In the genomic region with DNA sequence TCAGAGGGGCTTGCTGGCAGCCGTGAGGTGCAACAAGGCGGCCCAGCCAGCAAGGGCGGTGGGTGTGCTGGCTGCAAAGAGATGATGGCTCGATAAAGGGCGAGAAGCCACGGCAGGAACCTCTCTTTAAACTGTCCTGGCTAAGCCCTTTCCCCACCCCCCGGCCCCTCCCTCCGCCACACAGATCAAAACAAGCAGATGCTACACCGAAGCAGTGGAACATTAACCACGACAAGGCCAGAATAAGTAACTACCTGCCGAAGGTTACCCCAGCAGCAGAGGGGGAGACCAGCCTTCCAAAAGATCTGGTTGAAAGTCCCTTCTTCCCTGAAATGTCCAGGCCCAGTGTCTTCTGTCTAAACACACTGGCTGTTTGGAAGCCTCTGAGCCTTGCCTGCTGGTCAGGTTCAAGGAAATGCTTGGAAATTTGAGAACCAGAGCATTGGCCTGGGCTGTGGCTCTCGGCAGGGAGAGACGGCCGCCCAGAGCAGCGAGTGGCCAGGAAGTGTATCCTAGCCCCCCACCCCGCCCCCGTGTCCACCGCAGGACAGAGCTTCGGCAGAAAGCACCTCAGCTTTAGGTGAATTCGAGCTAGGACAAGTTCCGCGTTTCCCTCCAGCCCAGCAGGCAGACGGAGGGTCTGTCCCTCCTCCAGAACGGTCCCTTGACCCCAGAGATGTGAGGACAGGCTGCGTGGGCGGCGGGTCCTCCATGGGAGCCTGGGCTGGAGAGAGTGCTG, we compare ENCODE assay signal across 8 cellular contexts. TPM values are rescaled to one million over a fixed set of nuclear protein-coding genes. Genes with fewer than 3 reads are reported as not detected.
DNase-seq lines count a peak whose midpoint lies in the region; ATAC-seq and TF ChIP-seq lines count a peak whose summit lies in the region.

No MANE protein-coding gene starts in this region.

- no peak overlapping the region for H3K27ac Mint-ChIP-seq in endothelial cell (ENCODE audit: unreplicated experiment)
- H3K27ac Mint-ChIP-seq in activated T-helper 1 cell treated with anti-CD3 and anti-CD28 coated beads, Interleukin-12 subunit alpha, Interleukin-12 subunit beta, Interleukin-2, Interleukin-4 antibody, amounts not matched to agents 30 ng/mL and 10 ng/mL and 1 ng/mL, durations not matched to agents 14 hours and 24 hours and 36 hours, result no peak overlapping the region

- H3K27me3 ChIP-seq in HUES64 (ENCODE audit: insufficient read depth, low read length), result peaks cover 24% of the 10 kb centered on the region

- H3K9me3 ChIP-seq in HUES64 (ENCODE audit: insufficient read depth, low read depth, low read length), result no peaks in the 10 kb centered on the region

- peaks cover 23% of the 10 kb centered on the region for H3K27me3 Mint-ChIP-seq in endothelial cell (ENCODE audit: unreplicated experiment)
- H3K27me3 Mint-ChIP-seq in activated T-helper 1 cell treated with anti-CD3 and anti-CD28 coated beads, Interleukin-12 subunit alpha, Interleukin-12 subunit beta, Interleukin-2, Interleukin-4 antibody, amounts not matched to agents 30 ng/mL and 10 ng/mL and 1 ng/mL, durations not matched to agents 14 hours and 24 hours and 36 hours (ENCODE audit: insufficient read depth), result peaks cover 21% of the 10 kb centered on the region

- H3K9me3 Mint-ChIP-seq in endothelial cell (ENCODE audit: unreplicated experiment), result no peaks in the 10 kb centered on the region
- no peaks in the 10 kb centered on the region for H3K9me3 Mint-ChIP-seq in activated T-helper 1 cell treated with anti-CD3 and anti-CD28 coated beads, Interleukin-12 subunit alpha, Interleukin-12 subunit beta, Interleukin-2, Interleukin-4 antibody, amounts not matched to agents 30 ng/mL and 10 ng/mL and 1 ng/mL, durations not matched to agents 14 hours and 24 hours and 36 hours

- TF ChIP-seq CTCF in AG04449 (IDR thresholded peaks at IDR 0.05; ENCODE audit: insufficient read depth, low read length, missing control alignments), result no peak
- TF ChIP-seq CTCF in endothelial cell (IDR thresholded peaks at IDR 0.05; ENCODE audit: unreplicated experiment), result no peak
- TF ChIP-seq CTCF in GM13977 (IDR thresholded peaks at IDR 0.05; ENCODE audit: extremely low read depth, insufficient read depth, missing control alignments), result no peak

- peak overlapping the region; percentile 62 for H3K4me3 Mint-ChIP-seq in endothelial cell (ENCODE audit: unreplicated experiment)
- H3K4me3 Mint-ChIP-seq in activated T-helper 1 cell treated with anti-CD3 and anti-CD28 coated beads, Interleukin-12 subunit alpha, Interleukin-12 subunit beta, Interleukin-2, Interleukin-4 antibody, amounts not matched to agents 30 ng/mL and 10 ng/mL and 1 ng/mL, durations not matched to agents 14 hours and 24 hours and 36 hours, result no peak overlapping the region

- peaks cover 15% of the 10 kb centered on the region for H3K4me1 ChIP-seq in HUES64 (ENCODE audit: insufficient read depth, low read length)

- H3K4me3 ChIP-seq in AG04449 (ENCODE audit: low read depth, low read length) (peak overlapping the region; percentile 68), HUES64 (ENCODE audit: low read length) (peak overlapping the region; percentile 79)

- H3K9ac ChIP-seq in HUES64 (ENCODE audit: low read depth, low read length), result peak overlapping the region; percentile 74

- no peak for ATAC-seq in GM21360 (IDR thresholded peaks at IDR 0.05; ENCODE audit: unreplicated experiment)

- 19% methylated on average over 27 of the region's 27 CpGs for WGBS in HUES64

- POLR2A ChIA-PET in AG04449 (lab: Yijun Ruan, JAX), result interaction anchor here (0.8 kb wide), 1 partner anchor 11 kb away, joined by 3 read pairs; no protein-coding TSS in a partner anchor

- intact Hi-C loops in activated T-helper 1 cell treated with anti-CD3 and anti-CD28 coated beads, Interleukin-12 subunit alpha, Interleukin-12 subunit beta, Interleukin-2, Interleukin-4 antibody, amounts not matched to agents 30 ng/mL and 10 ng/mL and 1 ng/mL, durations not matched to agents 14 hours and 24 hours and 36 hours (cut with micrococcal nuclease), result no loop called here

- CTCF ChIA-PET in AG04449 (lab: Yijun Ruan, JAX), result no interaction called here

- H3K4me1 Mint-ChIP-seq in endothelial cell (ENCODE audit: unreplicated experiment), result peaks cover 11% of the 10 kb centered on the region
- H3K4me1 Mint-ChIP-seq in activated T-helper 1 cell treated with anti-CD3 and anti-CD28 coated beads, Interleukin-12 subunit alpha, Interleukin-12 subunit beta, Interleukin-2, Interleukin-4 antibody, amounts not matched to agents 30 ng/mL and 10 ng/mL and 1 ng/mL, durations not matched to agents 14 hours and 24 hours and 36 hours (ENCODE audit: low read depth), result no peaks in the 10 kb centered on the region

- in situ Hi-C loops in GM13977 (cut with MboI; ENCODE audit: low pct_unique_long_range_greater_than_20kb, low sequenced_read_pairs, unreplicated experiment), result no loop called here

- no peaks in the 10 kb centered on the region for H3K36me3 Mint-ChIP-seq in endothelial cell (ENCODE audit: low read depth, unreplicated experiment)
- no peaks in the 10 kb centered on the region for H3K36me3 Mint-ChIP-seq in activated T-helper 1 cell treated with anti-CD3 and anti-CD28 coated beads, Interleukin-12 subunit alpha, Interleukin-12 subunit beta, Interleukin-2, Interleukin-4 antibody, amounts not matched to agents 30 ng/mL and 10 ng/mL and 1 ng/mL, durations not matched to agents 14 hours and 24 hours and 36 hours (ENCODE audit: low read depth)

- DNase-seq in AG04449 (ENCODE audit: low read depth, low spot score) (no peak), endothelial cell (ENCODE audit: low spot score) (no peak), myocyte (ENCODE audit: low read depth) (peak; percentile 47), GM13977 (ENCODE audit: low spot score) (no peak), NCI-H2107 (lab: John Stamatoyannopoulos, UW) (no peak)
- no peak for DNase-seq in activated T-helper 1 cell treated with anti-CD3 and anti-CD28 coated beads, Interleukin-12 subunit alpha, Interleukin-12 subunit beta, Interleukin-2, Interleukin-4 antibody, amounts not matched to agents 30 ng/mL and 10 ng/mL and 1 ng/mL, durations not matched to agents 14 hours and 24 hours and 36 hours (ENCODE audit: low spot score)

- H3K36me3 ChIP-seq in HUES64 (ENCODE audit: insufficient read depth, low read length), result peaks cover 42% of the 10 kb centered on the region

- H3K27ac ChIP-seq in HUES64 (ENCODE audit: low read depth, low read length), result no peak overlapping the region

RNA-seq across cellular contexts. Expression of gene FAM20C, which starts 2.1 kb away (rescaled TPM):
- polyA plus RNA-seq in HUES64 (2013, experiment 1 of 2), result 23.1 TPM
- 21.7 TPM for polyA plus RNA-seq in HUES64 (2013, experiment 2 of 2)
- 3.1 TPM for total RNA-seq in endothelial cell (ENCODE audit: unreplicated experiment)
- 21.7 and 37.3 TPM in 2 replicates for total RNA-seq in myocyte
- 35.9 TPM for polyA plus RNA-seq in myocyte (2012)
- total RNA-seq in activated T-helper 1 cell treated with anti-CD3 and anti-CD28 coated beads, Interleukin-12 subunit alpha, Interleukin-12 subunit beta, Interleukin-2, Interleukin-4 antibody, amounts not matched to agents 30 ng/mL and 10 ng/mL and 1 ng/mL, durations not matched to agents 14 hours and 24 hours and 36 hours, result 0.15 and 0.34 TPM in 2 replicates
